ENCODE assay signal across 16 cellular contexts in genomic region chr22:39967996-39968968, GRCh38. TPM values are rescaled to one million over a fixed set of nuclear protein-coding genes. Genes with fewer than 3 reads are reported as not detected.
DNase-seq lines count a peak whose midpoint lies in the region; ATAC-seq, FAIRE-seq and TF ChIP-seq lines count a peak whose summit lies in the region.
"Had no signal": no experiment of that assay in that cellular context is flagged by ENCODE, and none has a peak within 500 bp of the region (broad histone marks: within the 10 kb centered on the region; RNA-seq: fewer than 3 reads in every experiment).

No MANE protein-coding gene starts in this region.

- H3K36me3 ChIP-seq in GM23248 (ENCODE audit: low read depth) (no peaks in the 10 kb centered on the region), prostate gland (no peaks in the 10 kb centered on the region)

- 53 to 56% methylated on average over 20 of the region's 20 CpGs for WGBS in GM23248 (ENCODE audit: low coverage in 1 of 2, low lambda C conversion rate in 2 of 2, missing lambda C conversion rate in 2 of 2), 2 experiments
- WGBS in prostate gland: 46% methylated on average over 19 of the region's 20 CpGs

- no peak overlapping the region for H2AFZ ChIP-seq in GM23248

- DNase-seq in GM23248 (peak; percentile 9), glutamatergic neuron (no peak), prostate gland (ENCODE audit: low spot score) (peak; percentile 73), HFFc6 (no peak), AG20443 (ENCODE audit: low spot score) (no peak), HTR-8/SVneo (ENCODE audit: insufficient read length, low spot score) (no peak)
- no peak for DNase-seq in activated naive CD8-positive, alpha-beta T cell treated with anti-CD3 and anti-CD28 coated beads for 36 hours
- DNase-seq: activated B cell treated with CpG ODN at 0.5 μM for 24 hours; central memory CD4-positive, alpha-beta T cell; MM.1S; NCI-H446 treated with DMSO at 0.1 percent for 48 hours; occipital lobe; stimulated activated CD4-positive, alpha-beta T cell treated with anti-CD3 and anti-CD28 coated beads, Interleukin-1b, Interleukin-23, amount 100 ng/mL, for 48 hours; stimulated activated naive CD4-positive, alpha-beta T cell treated with Interleukin-2 at 50 U/mL for 16 hours had no signal

- no peaks in the 10 kb centered on the region for H4K20me1 ChIP-seq in GM23248 (ENCODE audit: insufficient read depth)

- H3K4me2 ChIP-seq in GM23248 (ENCODE audit: unreplicated experiment): no peak overlapping the region

- H3K27me3 ChIP-seq in GM23248 (replicated peaks; ENCODE audit: insufficient read depth) (peaks cover 17% of the 10 kb centered on the region), prostate gland (replicated peaks; ENCODE audit: insufficient read depth) (no peaks in the 10 kb centered on the region)

- intact Hi-C loops in prostate gland (cut with DNase I): no loop called here

- H3K27ac Mint-ChIP-seq in activated naive CD8-positive, alpha-beta T cell treated with anti-CD3 and anti-CD28 coated beads for 36 hours: peak overlapping the region; percentile 13
- H3K27ac Mint-ChIP-seq in glutamatergic neuron (ENCODE audit: unreplicated experiment) (no peak overlapping the region), HFFc6 (no peak overlapping the region)
- H3K27ac Mint-ChIP-seq: activated B cell treated with CpG ODN at 0.5 μM for 24 hours; activated T-helper 1 cell treated with anti-CD3 and anti-CD28 coated beads, Interleukin-12 subunit alpha, Interleukin-12 subunit beta, Interleukin-2, Interleukin-4 antibody, amounts not matched to agents 30 ng/mL and 10 ng/mL and 1 ng/mL, durations not matched to agents 14 hours and 24 hours and 36 hours had no signal

- H3K4me1 Mint-ChIP-seq in activated naive CD8-positive, alpha-beta T cell treated with anti-CD3 and anti-CD28 coated beads for 36 hours: peaks cover 26% of the 10 kb centered on the region
- H3K4me1 Mint-ChIP-seq in glutamatergic neuron (ENCODE audit: low read depth, unreplicated experiment) (peaks cover 20% of the 10 kb centered on the region), HFFc6 (ENCODE audit: low read depth) (peaks cover 25% of the 10 kb centered on the region)
- H3K4me1 Mint-ChIP-seq: activated B cell treated with CpG ODN at 0.5 μM for 24 hours had no signal

- no peaks in the 10 kb centered on the region for H3K27me3 Mint-ChIP-seq in activated naive CD8-positive, alpha-beta T cell treated with anti-CD3 and anti-CD28 coated beads for 36 hours
- H3K27me3 Mint-ChIP-seq in glutamatergic neuron (ENCODE audit: unreplicated experiment) (peaks cover 2% of the 10 kb centered on the region), HFFc6 (ENCODE audit: insufficient read depth) (peaks cover 28% of the 10 kb centered on the region)
- H3K27me3 Mint-ChIP-seq: activated B cell treated with CpG ODN at 0.5 μM for 24 hours had no signal

- peaks cover 6% of the 10 kb centered on the region; the same call in 1 of the 2 replicates for H3F3A ChIP-seq in GM23248 (ENCODE audit: insufficient read depth)

- H3K79me2 ChIP-seq in GM23248 (ENCODE audit: insufficient read depth): no peaks in the 10 kb centered on the region

- H3K27ac ChIP-seq in GM23248 (no peak overlapping the region), prostate gland (peak overlapping the region; percentile 58 to 69)

- no peaks in the 10 kb centered on the region for H3K9me3 Mint-ChIP-seq in activated naive CD8-positive, alpha-beta T cell treated with anti-CD3 and anti-CD28 coated beads for 36 hours
- no peaks in the 10 kb centered on the region for H3K9me3 Mint-ChIP-seq in glutamatergic neuron (ENCODE audit: unreplicated experiment)
- no peaks in the 10 kb centered on the region for H3K9me3 Mint-ChIP-seq in HFFc6
- H3K9me3 Mint-ChIP-seq: activated B cell treated with CpG ODN at 0.5 μM for 24 hours; activated T-helper 1 cell treated with anti-CD3 and anti-CD28 coated beads, Interleukin-12 subunit alpha, Interleukin-12 subunit beta, Interleukin-2, Interleukin-4 antibody, amounts not matched to agents 30 ng/mL and 10 ng/mL and 1 ng/mL, durations not matched to agents 14 hours and 24 hours and 36 hours had no signal

- H3K36me3 Mint-ChIP-seq in activated naive CD8-positive, alpha-beta T cell treated with anti-CD3 and anti-CD28 coated beads for 36 hours: peaks cover 41% of the 10 kb centered on the region
- H3K36me3 Mint-ChIP-seq in glutamatergic neuron (ENCODE audit: unreplicated experiment): no peaks in the 10 kb centered on the region
- H3K36me3 Mint-ChIP-seq in HFFc6 (ENCODE audit: low read depth): no peaks in the 10 kb centered on the region

- no peak overlapping the region for H3K9ac ChIP-seq in GM23248

- no peak overlapping the region for H3K4me3 Mint-ChIP-seq in activated naive CD8-positive, alpha-beta T cell treated with anti-CD3 and anti-CD28 coated beads for 36 hours
- H3K4me3 Mint-ChIP-seq in glutamatergic neuron (ENCODE audit: unreplicated experiment) (peak overlapping the region; percentile 2), HFFc6 (no peak overlapping the region)
- H3K4me3 Mint-ChIP-seq: activated B cell treated with CpG ODN at 0.5 μM for 24 hours; activated T-helper 1 cell treated with anti-CD3 and anti-CD28 coated beads, Interleukin-12 subunit alpha, Interleukin-12 subunit beta, Interleukin-2, Interleukin-4 antibody, amounts not matched to agents 30 ng/mL and 10 ng/mL and 1 ng/mL, durations not matched to agents 14 hours and 24 hours and 36 hours had no signal

- FAIRE-seq in HTR-8/SVneo (lab: Jason Lieb, UNC): no peak

- ATAC-seq in HG03159 (IDR thresholded peaks at IDR 0.05; ENCODE audit: unreplicated experiment): no peak

- no peak for TF ChIP-seq POLR2A in prostate gland (IDR thresholded peaks at IDR 0.05)

- H3K4me3 ChIP-seq in GM23248 (no peak overlapping the region), prostate gland (no peak overlapping the region)

- H3K4me1 ChIP-seq in GM23248 (ENCODE audit: insufficient read depth) (0 out of 2 replicates have a peak, but pooled peaks cover 7% of the 10 kb centered on the region), prostate gland (replicated peaks) (peaks cover 18% of the 10 kb centered on the region)

- no peaks in the 10 kb centered on the region for H3K9me2 ChIP-seq in GM23248 (ENCODE audit: insufficient read depth)

- TF ChIP-seq CTCF in glutamatergic neuron (IDR thresholded peaks at IDR 0.05; ENCODE audit: partially characterized antibody, unreplicated experiment) (no peak), prostate gland (IDR thresholded peaks at IDR 0.05) (no peak), HFFc6 (IDR thresholded peaks at IDR 0.05) (no peak)

- in situ Hi-C loops in GM23248 (cut with MboI): no loop called here

- H3K9me3 ChIP-seq in GM23248 (ENCODE audit: low read depth) (no peaks in the 10 kb centered on the region), prostate gland (no peaks in the 10 kb centered on the region)

RNA-seq across cellular contexts. Expression of gene TMA7B, which starts 8.1 kb away (rescaled TPM):
- total RNA-seq in GM23248 (2014; rRNA removed; shearing (Covaris generic)): not detected in 2 replicates
- polyA plus RNA-seq in GM23248 (2016; fragmentation: Nextera tagmentation; extraction: Ambion mirVana): not detected in 2 replicates
- total RNA-seq in activated naive CD8-positive, alpha-beta T cell treated with anti-CD3 and anti-CD28 coated beads for 36 hours: 1 to 10 TPM; 1.0 to 1.3 TPM
- not detected for total RNA-seq in glutamatergic neuron (ENCODE audit: unreplicated experiment)
- total RNA-seq in prostate gland: not detected
- not detected for total RNA-seq in HFFc6 (2021; fragmentation: NEBNext Ultra II Directional; extraction: Animal tissue kit (Norgen Biotek cat#: 25700))
- total RNA-seq: occipital lobe had no signal

RNA-seq across cellular contexts. Expression of gene FAM83F, which starts 26.5 kb away (rescaled TPM):
- total RNA-seq in GM23248 (2014; rRNA removed; shearing (Covaris generic)): not detected in 2 replicates
- not detected in 2 replicates for polyA plus RNA-seq in GM23248 (2016; fragmentation: Nextera tagmentation; extraction: Ambion mirVana)
- 1 to 10 TPM; 3.4 to 3.6 TPM for total RNA-seq in activated naive CD8-positive, alpha-beta T cell treated with anti-CD3 and anti-CD28 coated beads for 36 hours
- total RNA-seq in glutamatergic neuron (ENCODE audit: unreplicated experiment) (1.1 TPM), prostate gland (10 to 100 TPM; 26.2 to 28.6 TPM)
- total RNA-seq in HFFc6 (2021; fragmentation: NEBNext Ultra II Directional; extraction: Animal tissue kit (Norgen Biotek cat#: 25700)): not detected

Comparison
In these comparisons a context has a peak if more than half of its experiments do, and no peak if none do; other contexts are left out.
1. DNase-seq: peak in GM23248 (single experiment) and prostate gland (single experiment); none in activated naive CD8-positive, alpha-beta T cell treated with anti-CD3 and anti-CD28 coated beads for 36 hours (single experiment), glutamatergic neuron (single experiment), HFFc6 (single experiment), AG20443 (single experiment) and HTR-8/SVneo (single experiment).
2. RNA of gene FAM83F, which starts 26.5 kb away (total RNA-seq): 26.2 to 28.6 TPM in prostate gland; 3.4 to 3.6 TPM in activated naive CD8-positive, alpha-beta T cell treated with anti-CD3 and anti-CD28 coated beads for 36 hours, 1.1 TPM in glutamatergic neuron (single experiment), not detected in GM23248 and not detected in HFFc6; every median in the first group is over 4 times any median in the second.